In the genomic region with DNA sequence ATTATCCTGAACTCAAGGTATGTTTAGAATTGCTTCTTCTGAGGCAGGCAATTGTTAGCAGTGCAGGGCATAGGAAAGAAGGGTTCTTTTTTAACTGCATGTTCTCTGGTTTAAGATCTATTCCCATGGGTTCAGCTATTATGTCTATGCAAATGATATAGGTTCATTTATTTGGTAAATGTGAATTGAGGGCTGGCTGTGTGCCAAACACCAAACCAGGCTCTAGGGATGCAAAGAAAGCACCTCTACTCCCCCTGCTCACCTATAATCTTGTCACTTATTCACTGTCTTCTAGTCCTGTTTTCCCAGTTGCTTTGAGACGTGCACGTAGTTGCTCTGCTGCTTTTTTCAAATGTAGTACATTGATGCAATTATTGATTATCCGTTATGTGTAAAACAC, we compare ENCODE assay signal across 8 cellular contexts. TPM values are rescaled to one million over a fixed set of nuclear protein-coding genes. Genes with fewer than 3 reads are reported as not detected.
A peak's percentile ranks its signal among the peaks of the same experiment; 100 is the strongest.
DNase-seq lines count a peak whose midpoint lies in the region; ATAC-seq and TF ChIP-seq lines count a peak whose summit lies in the region.

No MANE protein-coding gene starts in this region.

- no peaks in the 10 kb centered on the region for H3K27me3 Mint-ChIP-seq in activated naive CD4-positive, alpha-beta T cell treated with anti-CD3 and anti-CD28 coated beads, Interleukin-2, amount 10 ng/mL, durations not matched to agents 7 days and 5 days

- H3K4me1 ChIP-seq in mucosa of descending colon (ENCODE audit: low read depth) (peaks cover 12% of the 10 kb centered on the region), vagina (peaks cover 42% of the 10 kb centered on the region)

- H3K36me3 ChIP-seq in brain microvascular endothelial cell (replicated peaks), result no peaks in the 10 kb centered on the region
- no peaks in the 10 kb centered on the region for H3K36me3 ChIP-seq in mucosa of descending colon (ENCODE audit: low read depth)
- H3K36me3 ChIP-seq in vagina, result no peaks in the 10 kb centered on the region

- TF ChIP-seq CTCF in brain microvascular endothelial cell (IDR thresholded peaks at IDR 0.05; ENCODE audit: low read depth, low read length, missing control alignments) (no peak), mucosa of descending colon (IDR thresholded peaks at IDR 0.05) (no peak), vagina (IDR thresholded peaks at IDR 0.05) (no peak), GM13976 (IDR thresholded peaks at IDR 0.05; ENCODE audit: borderline replicate concordance, control extremely low read depth, extremely low read depth, insufficient read depth, missing control alignments) (no peak)

- intact Hi-C loops in mucosa of descending colon (cut with DNase I, micrococcal nuclease), result no loop called here
- intact Hi-C loops in vagina (cut with DNase I), result no loop called here

- peaks cover 14% of the 10 kb centered on the region for H3K36me3 Mint-ChIP-seq in activated naive CD4-positive, alpha-beta T cell treated with anti-CD3 and anti-CD28 coated beads, Interleukin-2, amount 10 ng/mL, durations not matched to agents 7 days and 5 days

- peak overlapping the region; percentile 91 for H3K27ac Mint-ChIP-seq in activated naive CD4-positive, alpha-beta T cell treated with anti-CD3 and anti-CD28 coated beads, Interleukin-2, amount 10 ng/mL, durations not matched to agents 7 days and 5 days

- peak overlapping the region; percentile 78 for H3K4me3 ChIP-seq in brain microvascular endothelial cell (ENCODE audit: low read depth, low read length)
- H3K4me3 ChIP-seq in mucosa of descending colon, result peak overlapping the region; percentile 24
- peak overlapping the region; percentile 52 to 74 for H3K4me3 ChIP-seq in vagina

- CTCF ChIA-PET in activated naive CD4-positive, alpha-beta T cell treated with anti-CD3 and anti-CD28 coated beads, Interleukin-2, amount 10 ng/mL, durations not matched to agents 7 days and 5 days (lab: Charles Lee), result interaction anchor here (1.0 kb wide), 2 partner anchors 147 kb away, joined by 3 read pairs; no protein-coding TSS in a partner anchor

- peaks cover 42% of the 10 kb centered on the region for H3K4me1 Mint-ChIP-seq in activated naive CD4-positive, alpha-beta T cell treated with anti-CD3 and anti-CD28 coated beads, Interleukin-2, amount 10 ng/mL, durations not matched to agents 7 days and 5 days

- peak overlapping the region; percentile 85 for H3K4me3 Mint-ChIP-seq in activated naive CD4-positive, alpha-beta T cell treated with anti-CD3 and anti-CD28 coated beads, Interleukin-2, amount 10 ng/mL, durations not matched to agents 7 days and 5 days

- DNase-seq in activated naive CD4-positive, alpha-beta T cell treated with anti-CD3 and anti-CD28 coated beads, Interleukin-2, amount 10 ng/mL, durations not matched to agents 7 days and 5 days, result no peak
- DNase-seq in activated naive CD4-positive, alpha-beta T cell (lab: John Stamatoyannopoulos, UW), result no peak
- no peak for DNase-seq in brain microvascular endothelial cell
- peak in 2 of 3 donors; percentile 21 to 29 for DNase-seq in mucosa of descending colon
- no peak for DNase-seq in vagina (ENCODE audit: extremely low spot score in 2 of 2)
- no peak for DNase-seq in T1000 (lab: John Stamatoyannopoulos, UW)
- DNase-seq in central memory CD4-positive, alpha-beta T cell, result no peak
- no peak for DNase-seq in GM13976 (ENCODE audit: low spot score)

- H3K27me3 ChIP-seq in brain microvascular endothelial cell (replicated peaks) (no peaks in the 10 kb centered on the region), vagina (no peaks in the 10 kb centered on the region)

- TF ChIP-seq POLR2A in vagina (IDR thresholded peaks at IDR 0.05), result no peak

- H3K9me3 Mint-ChIP-seq in activated naive CD4-positive, alpha-beta T cell treated with anti-CD3 and anti-CD28 coated beads, Interleukin-2, amount 10 ng/mL, durations not matched to agents 7 days and 5 days, result peaks cover 18% of the 10 kb centered on the region

- in situ Hi-C loops in brain microvascular endothelial cell (cut with HindIII; ENCODE audit: low pct_ligation_motif_present, low sequenced_read_pairs) (no loop called here), GM13976 (cut with MboI; ENCODE audit: low sequenced_read_pairs, unreplicated experiment) (no loop called here)

- no peak for ATAC-seq in mucosa of descending colon

- H3K27ac ChIP-seq in brain microvascular endothelial cell (no peak overlapping the region), vagina (peak overlapping the region; percentile 79)

- H3K9me3 ChIP-seq in mucosa of descending colon (peaks cover 11% of the 10 kb centered on the region), vagina (no peaks in the 10 kb centered on the region)

RNA-seq across cellular contexts. Expression of a gene that starts 0.7 kb away (rescaled TPM):
- total RNA-seq in mucosa of descending colon (10 to 100 TPM; 22.5 to 42.8 (median 36.2) TPM), vagina (30.0 TPM)

Comparison
In these comparisons a context has a peak if more than half of its experiments do, and no peak if none do; other contexts are left out.
1. DNase-seq: peak in mucosa of descending colon (2 of 3); none in activated naive CD4-positive, alpha-beta T cell treated with anti-CD3 and anti-CD28 coated beads, Interleukin-2, amount 10 ng/mL, durations not matched to agents 7 days and 5 days (single experiment), activated naive CD4-positive, alpha-beta T cell (0 of 4), brain microvascular endothelial cell (single experiment), vagina (0 of 2), T1000 (single experiment), central memory CD4-positive, alpha-beta T cell (single experiment) and GM13976 (single experiment).
2. H3K4me3 ChIP-seq: peak in every context shown above with its lines; median percentile 78 in brain microvascular endothelial cell; 63 in vagina; 24 in mucosa of descending colon.